Comparison of ENCODE assay signal across 1 cellular context in the genomic region with DNA sequence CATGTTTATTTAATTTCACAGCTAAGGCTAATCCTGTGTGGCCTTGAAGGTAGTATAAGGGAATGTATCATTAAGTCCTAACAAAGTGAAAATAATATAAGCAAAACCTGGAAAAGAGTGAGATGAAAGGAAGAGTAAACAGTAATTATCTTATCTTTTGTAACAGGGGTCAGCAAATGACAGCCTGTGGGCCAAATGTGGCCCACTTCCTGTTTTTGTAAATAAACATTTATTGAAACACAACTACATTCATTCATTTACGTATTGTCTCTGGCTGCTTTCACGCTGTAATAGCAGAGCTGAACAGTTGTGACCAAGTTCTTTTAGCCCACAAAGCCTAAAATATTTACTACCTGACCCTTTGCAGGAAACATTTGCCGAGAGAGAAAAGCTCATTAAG.
A peak's percentile ranks its signal among the peaks of the same experiment; 100 is the strongest.
TF ChIP-seq lines count a peak whose summit lies in the region.

No MANE protein-coding gene starts in this region.

TF ChIP-seq in K562, 482 proteins besides CTCF, POLR2A, EP300 and RAD21 (continued from another document):
- TF ChIP-seq, protein P1, sequence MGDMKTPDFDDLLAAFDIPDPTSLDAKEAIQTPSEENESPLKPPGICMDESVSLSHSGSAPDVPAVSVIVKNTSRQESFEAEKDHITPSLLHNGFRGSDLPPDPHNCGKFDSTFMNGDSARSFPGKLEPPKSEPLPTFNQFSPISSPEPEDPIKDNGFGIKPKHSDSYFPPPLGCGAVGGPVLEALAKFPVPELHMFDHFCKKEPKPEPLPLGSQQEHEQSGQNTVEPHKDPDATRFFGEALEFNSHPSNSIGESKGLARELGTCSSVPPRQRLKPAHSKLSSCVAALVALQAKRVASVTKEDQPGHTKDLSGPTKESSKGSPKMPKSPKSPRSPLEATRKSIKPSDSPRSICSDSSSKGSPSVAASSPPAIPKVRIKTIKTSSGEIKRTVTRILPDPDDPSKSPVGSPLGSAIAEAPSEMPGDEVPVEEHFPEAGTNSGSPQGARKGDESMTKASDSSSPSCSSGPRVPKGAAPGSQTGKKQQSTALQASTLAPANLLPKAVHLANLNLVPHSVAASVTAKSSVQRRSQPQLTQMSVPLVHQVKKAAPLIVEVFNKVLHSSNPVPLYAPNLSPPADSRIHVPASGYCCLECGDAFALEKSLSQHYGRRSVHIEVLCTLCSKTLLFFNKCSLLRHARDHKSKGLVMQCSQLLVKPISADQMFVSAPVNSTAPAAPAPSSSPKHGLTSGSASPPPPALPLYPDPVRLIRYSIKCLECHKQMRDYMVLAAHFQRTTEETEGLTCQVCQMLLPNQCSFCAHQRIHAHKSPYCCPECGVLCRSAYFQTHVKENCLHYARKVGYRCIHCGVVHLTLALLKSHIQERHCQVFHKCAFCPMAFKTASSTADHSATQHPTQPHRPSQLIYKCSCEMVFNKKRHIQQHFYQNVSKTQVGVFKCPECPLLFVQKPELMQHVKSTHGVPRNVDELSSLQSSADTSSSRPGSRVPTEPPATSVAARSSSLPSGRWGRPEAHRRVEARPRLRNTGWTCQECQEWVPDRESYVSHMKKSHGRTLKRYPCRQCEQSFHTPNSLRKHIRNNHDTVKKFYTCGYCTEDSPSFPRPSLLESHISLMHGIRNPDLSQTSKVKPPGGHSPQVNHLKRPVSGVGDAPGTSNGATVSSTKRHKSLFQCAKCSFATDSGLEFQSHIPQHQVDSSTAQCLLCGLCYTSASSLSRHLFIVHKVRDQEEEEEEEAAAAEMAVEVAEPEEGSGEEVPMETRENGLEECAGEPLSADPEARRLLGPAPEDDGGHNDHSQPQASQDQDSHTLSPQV (IDR thresholded peaks at IDR 0.05): no peak
- peak; percentile 57 for TF ChIP-seq MEIS2 (IDR thresholded peaks at IDR 0.05; ENCODE audit: partially characterized antibody)
- TF ChIP-seq ILK (tag; IDR thresholded peaks at IDR 0.05; ENCODE audit: borderline replicate concordance, low read depth): no peak
- TF ChIP-seq, protein P2, sequence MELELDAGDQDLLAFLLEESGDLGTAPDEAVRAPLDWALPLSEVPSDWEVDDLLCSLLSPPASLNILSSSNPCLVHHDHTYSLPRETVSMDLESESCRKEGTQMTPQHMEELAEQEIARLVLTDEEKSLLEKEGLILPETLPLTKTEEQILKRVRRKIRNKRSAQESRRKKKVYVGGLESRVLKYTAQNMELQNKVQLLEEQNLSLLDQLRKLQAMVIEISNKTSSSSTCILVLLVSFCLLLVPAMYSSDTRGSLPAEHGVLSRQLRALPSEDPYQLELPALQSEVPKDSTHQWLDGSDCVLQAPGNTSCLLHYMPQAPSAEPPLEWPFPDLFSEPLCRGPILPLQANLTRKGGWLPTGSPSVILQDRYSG (tag; conservative IDR thresholded peaks at IDR 0.05; ENCODE audit: low read depth): no peak
- no peak for TF ChIP-seq RBM14 (IDR thresholded peaks at IDR 0.05; ENCODE audit: borderline replicate concordance, insufficient read depth, low read depth, low read length)
- TF ChIP-seq KLF16 (IDR thresholded peaks at IDR 0.05): no peak
- TF ChIP-seq RBM25 (IDR thresholded peaks at IDR 0.05; ENCODE audit: low read depth, low read length, severe bottlenecking): no peak
- peak; percentile 85; the same call in 1 of the 2 replicates for TF ChIP-seq SMARCE1 (IDR thresholded peaks at IDR 0.05)
- no peak for TF ChIP-seq PML (IDR thresholded peaks at IDR 0.05; ENCODE audit: low read length)
- TF ChIP-seq ZNF232 (CRISPR knock-in tag; IDR thresholded peaks at IDR 0.05): no peak
- no peak for TF ChIP-seq GTF2B (IDR thresholded peaks at IDR 0.05; ENCODE audit: extremely low read depth, insufficient read length)
- TF ChIP-seq, protein P3, sequence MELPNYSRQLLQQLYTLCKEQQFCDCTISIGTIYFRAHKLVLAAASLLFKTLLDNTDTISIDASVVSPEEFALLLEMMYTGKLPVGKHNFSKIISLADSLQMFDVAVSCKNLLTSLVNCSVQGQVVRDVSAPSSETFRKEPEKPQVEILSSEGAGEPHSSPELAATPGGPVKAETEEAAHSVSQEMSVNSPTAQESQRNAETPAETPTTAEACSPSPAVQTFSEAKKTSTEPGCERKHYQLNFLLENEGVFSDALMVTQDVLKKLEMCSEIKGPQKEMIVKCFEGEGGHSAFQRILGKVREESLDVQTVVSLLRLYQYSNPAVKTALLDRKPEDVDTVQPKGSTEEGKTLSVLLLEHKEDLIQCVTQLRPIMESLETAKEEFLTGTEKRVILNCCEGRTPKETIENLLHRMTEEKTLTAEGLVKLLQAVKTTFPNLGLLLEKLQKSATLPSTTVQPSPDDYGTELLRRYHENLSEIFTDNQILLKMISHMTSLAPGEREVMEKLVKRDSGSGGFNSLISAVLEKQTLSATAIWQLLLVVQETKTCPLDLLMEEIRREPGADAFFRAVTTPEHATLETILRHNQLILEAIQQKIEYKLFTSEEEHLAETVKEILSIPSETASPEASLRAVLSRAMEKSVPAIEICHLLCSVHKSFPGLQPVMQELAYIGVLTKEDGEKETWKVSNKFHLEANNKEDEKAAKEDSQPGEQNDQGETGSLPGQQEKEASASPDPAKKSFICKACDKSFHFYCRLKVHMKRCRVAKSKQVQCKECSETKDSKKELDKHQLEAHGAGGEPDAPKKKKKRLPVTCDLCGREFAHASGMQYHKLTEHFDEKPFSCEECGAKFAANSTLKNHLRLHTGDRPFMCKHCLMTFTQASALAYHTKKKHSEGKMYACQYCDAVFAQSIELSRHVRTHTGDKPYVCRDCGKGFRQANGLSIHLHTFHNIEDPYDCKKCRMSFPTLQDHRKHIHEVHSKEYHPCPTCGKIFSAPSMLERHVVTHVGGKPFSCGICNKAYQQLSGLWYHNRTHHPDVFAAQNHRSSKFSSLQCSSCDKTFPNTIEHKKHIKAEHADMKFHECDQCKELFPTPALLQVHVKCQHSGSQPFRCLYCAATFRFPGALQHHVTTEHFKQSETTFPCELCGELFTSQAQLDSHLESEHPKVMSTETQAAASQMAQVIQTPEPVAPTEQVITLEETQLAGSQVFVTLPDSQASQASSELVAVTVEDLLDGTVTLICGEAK (IDR thresholded peaks at IDR 0.05): peak; percentile 71
- TF ChIP-seq, protein P3 (CRISPR knock-in tag; IDR thresholded peaks at IDR 0.05): 0 out of 2 replicates have a peak, but pooled peaks have one; percentile 32
- no peak for TF ChIP-seq RBM39 (optimal IDR thresholded peaks at IDR 0.05; ENCODE audit: low read depth, low read length)
- TF ChIP-seq KDM2B (CRISPR knock-in tag; IDR thresholded peaks at IDR 0.05): no peak
- TF ChIP-seq TEAD4 (IDR thresholded peaks at IDR 0.05; ENCODE audit: low read length): peak; percentile 57; the same call in 1 of the 2 replicates
- TF ChIP-seq TEAD4 (CRISPR knock-in tag; IDR thresholded peaks at IDR 0.05; ENCODE audit: borderline replicate concordance): no peak
- no peak for TF ChIP-seq SAFB2 (IDR thresholded peaks at IDR 0.05; ENCODE audit: borderline replicate concordance, low read depth, low read length, severe bottlenecking)
- peak in 1 of 2 experiments; percentile 91; a peak in 2 of 4 replicates for TF ChIP-seq FOXA3 (CRISPR knock-in tag; conservative IDR thresholded peaks at IDR 0.05 in 1 of 2, IDR thresholded peaks at IDR 0.05 in 1 of 2)
- peak; percentile 98 for TF ChIP-seq SPI1 (IDR thresholded peaks at IDR 0.05; ENCODE audit: borderline replicate concordance, low read depth, low read length)
- no peak for TF ChIP-seq RFX7 (CRISPR knock-in tag; IDR thresholded peaks at IDR 0.05)
- peak; percentile 87 for TF ChIP-seq ZNF24 (IDR thresholded peaks at IDR 0.05)
- no peak for TF ChIP-seq SIN3A (IDR thresholded peaks at IDR 0.05; ENCODE audit: borderline replicate concordance in 2 of 2, control insufficient read depth in 1 of 2, low read depth in 2 of 2, low read length in 2 of 2)
- TF ChIP-seq SMARCA4 (IDR thresholded peaks at IDR 0.05): peak; percentile 47; the same call in 1 of the 2 replicates
- TF ChIP-seq SRF (CRISPR knock-in tag; IDR thresholded peaks at IDR 0.05): peak in 1 of 2 experiments; percentile 61; a peak in 1 of 4 replicates
- TF ChIP-seq, protein P4, sequence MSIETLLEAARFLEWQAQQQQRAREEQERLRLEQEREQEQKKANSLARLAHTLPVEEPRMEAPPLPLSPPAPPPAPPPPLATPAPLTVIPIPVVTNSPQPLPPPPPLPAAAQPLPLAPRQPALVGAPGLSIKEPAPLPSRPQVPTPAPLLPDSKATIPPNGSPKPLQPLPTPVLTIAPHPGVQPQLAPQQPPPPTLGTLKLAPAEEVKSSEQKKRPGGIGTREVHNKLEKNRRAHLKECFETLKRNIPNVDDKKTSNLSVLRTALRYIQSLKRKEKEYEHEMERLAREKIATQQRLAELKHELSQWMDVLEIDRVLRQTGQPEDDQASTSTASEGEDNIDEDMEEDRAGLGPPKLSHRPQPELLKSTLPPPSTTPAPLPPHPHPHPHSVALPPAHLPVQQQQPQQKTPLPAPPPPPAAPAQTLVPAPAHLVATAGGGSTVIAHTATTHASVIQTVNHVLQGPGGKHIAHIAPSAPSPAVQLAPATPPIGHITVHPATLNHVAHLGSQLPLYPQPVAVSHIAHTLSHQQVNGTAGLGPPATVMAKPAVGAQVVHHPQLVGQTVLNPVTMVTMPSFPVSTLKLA (conservative IDR thresholded peaks at IDR 0.05): 0 out of 4 replicates have a peak, but pooled peaks of 1 of the 2 experiments have one; percentile 3
- peak; percentile 25; the same call in 1 of the 2 replicates for TF ChIP-seq FOXM1 (IDR thresholded peaks at IDR 0.05; ENCODE audit: low read depth)
- TF ChIP-seq FOXM1 (CRISPR knock-in tag; IDR thresholded peaks at IDR 0.05; ENCODE audit: low read depth): no peak
- 0 out of 2 replicates have a peak, but pooled peaks have one; percentile 19 for TF ChIP-seq FOXA1 (IDR thresholded peaks at IDR 0.05; ENCODE audit: borderline replicate concordance)
- TF ChIP-seq, protein P5, sequence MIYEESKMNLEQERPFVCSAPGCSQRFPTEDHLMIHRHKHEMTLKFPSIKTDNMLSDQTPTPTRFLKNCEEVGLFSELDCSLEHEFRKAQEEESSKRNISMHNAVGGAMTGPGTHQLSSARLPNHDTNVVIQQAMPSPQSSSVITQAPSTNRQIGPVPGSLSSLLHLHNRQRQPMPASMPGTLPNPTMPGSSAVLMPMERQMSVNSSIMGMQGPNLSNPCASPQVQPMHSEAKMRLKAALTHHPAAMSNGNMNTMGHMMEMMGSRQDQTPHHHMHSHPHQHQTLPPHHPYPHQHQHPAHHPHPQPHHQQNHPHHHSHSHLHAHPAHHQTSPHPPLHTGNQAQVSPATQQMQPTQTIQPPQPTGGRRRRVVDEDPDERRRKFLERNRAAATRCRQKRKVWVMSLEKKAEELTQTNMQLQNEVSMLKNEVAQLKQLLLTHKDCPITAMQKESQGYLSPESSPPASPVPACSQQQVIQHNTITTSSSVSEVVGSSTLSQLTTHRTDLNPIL (CRISPR knock-in tag; IDR thresholded peaks at IDR 0.05): no peak
- TF ChIP-seq PURB (CRISPR knock-in tag; IDR thresholded peaks at IDR 0.05; ENCODE audit: low read depth): no peak
- no peak for TF ChIP-seq ARID2 (IDR thresholded peaks at IDR 0.05)
